Comparison of ENCODE assay signal across 12 cellular contexts in genomic region chr11:20368441-20368840, GRCh38. TPM values are rescaled to one million over a fixed set of nuclear protein-coding genes. Genes with fewer than 3 reads are reported as not detected.
DNase-seq lines count a peak whose midpoint lies in the region; ATAC-seq and TF ChIP-seq lines count a peak whose summit lies in the region.
"Had no signal": no experiment of that assay in that cellular context is flagged by ENCODE, and none has a peak within 500 bp of the region (broad histone marks: within the 10 kb centered on the region; RNA-seq: fewer than 3 reads in every experiment).

No MANE protein-coding gene starts in this region.

- no peak for DNase-seq in activated T-cell treated with anti-CD3 and anti-CD28 coated beads, Interleukin-2, amount 50 U/mL, for 24 hours
- DNase-seq in activated T-cell treated with anti-CD3 and anti-CD28 coated beads, Interleukin-2, amount 50 U/mL, for 4 hours, result no peak
- DNase-seq in SK-MEL-5 (ENCODE audit: low read depth, low spot score), result peak; percentile 22
- DNase-seq in erythroblast (lab: John Stamatoyannopoulos, UW), result peak; percentile 46 to 66
- no peak for DNase-seq in suprapubic skin (ENCODE audit: low spot score in 2 of 2)
- no peak for DNase-seq in AML-193 (lab: John Stamatoyannopoulos, UW)
- DNase-seq in stimulated activated CD4-positive, alpha-beta T cell treated with anti-CD3 and anti-CD28 coated beads, Interleukin-12 subunit alpha, Interleukin-12 subunit beta, amount 100 ng/mL, for 4 hours, result no peak
- DNase-seq: cerebellar nuclear complex; foreskin melanocyte; NCI-H2081 treated with DMSO at 0.1 percent for 48 hours; stimulated activated naive CD8-positive, alpha-beta T cell treated with anti-CD3 and anti-CD28 coated beads, Interleukin-15, amount 100 ng/mL, for 72 hours had no signal

- no peaks in the 10 kb centered on the region for H3K36me3 ChIP-seq in suprapubic skin

- peak overlapping the region; percentile 15 for H3K4me3 Mint-ChIP-seq in activated T-cell treated with anti-CD3 and anti-CD28 coated beads, Interleukin-2, amount 50 U/mL, for 24 hours
- H3K4me3 Mint-ChIP-seq in activated T-cell treated with anti-CD3 and anti-CD28 coated beads, Interleukin-2, amount 50 U/mL, for 4 hours, result no peak overlapping the region

- no peak overlapping the region for H3K4me3 ChIP-seq in suprapubic skin

- no peaks in the 10 kb centered on the region for H3K9me3 Mint-ChIP-seq in activated T-cell treated with anti-CD3 and anti-CD28 coated beads, Interleukin-2, amount 50 U/mL, for 24 hours
- no peaks in the 10 kb centered on the region for H3K9me3 Mint-ChIP-seq in activated T-cell treated with anti-CD3 and anti-CD28 coated beads, Interleukin-2, amount 50 U/mL, for 4 hours
- H3K9me3 Mint-ChIP-seq: stimulated activated naive CD8-positive, alpha-beta T cell treated with anti-CD3 and anti-CD28 coated beads, Interleukin-15, amount 100 ng/mL, for 72 hours had no signal

- H3K4me1 ChIP-seq in suprapubic skin, result peaks cover 39% of the 10 kb centered on the region

- H3K27me3 Mint-ChIP-seq in activated T-cell treated with anti-CD3 and anti-CD28 coated beads, Interleukin-2, amount 50 U/mL, for 24 hours, result no peaks in the 10 kb centered on the region
- no peaks in the 10 kb centered on the region for H3K27me3 Mint-ChIP-seq in activated T-cell treated with anti-CD3 and anti-CD28 coated beads, Interleukin-2, amount 50 U/mL, for 4 hours (ENCODE audit: low read depth)
- H3K27me3 Mint-ChIP-seq: stimulated activated naive CD8-positive, alpha-beta T cell treated with anti-CD3 and anti-CD28 coated beads, Interleukin-15, amount 100 ng/mL, for 72 hours had no signal

- TF ChIP-seq POLR2A in erythroblast (IDR thresholded peaks at IDR 0.05; ENCODE audit: low read length) (no peak), suprapubic skin (IDR thresholded peaks at IDR 0.05) (no peak)

- H3K27me3 ChIP-seq in suprapubic skin, result no peaks in the 10 kb centered on the region

- peaks cover 61% of the 10 kb centered on the region for H3K4me1 Mint-ChIP-seq in activated T-cell treated with anti-CD3 and anti-CD28 coated beads, Interleukin-2, amount 50 U/mL, for 24 hours (ENCODE audit: low read depth)
- H3K4me1 Mint-ChIP-seq in activated T-cell treated with anti-CD3 and anti-CD28 coated beads, Interleukin-2, amount 50 U/mL, for 4 hours (ENCODE audit: low read depth), result peaks cover 45% of the 10 kb centered on the region

- H3K27ac Mint-ChIP-seq in activated T-cell treated with anti-CD3 and anti-CD28 coated beads, Interleukin-2, amount 50 U/mL, for 24 hours, result peak overlapping the region; percentile 82

- peak overlapping the region; percentile 70 for H3K27ac ChIP-seq in suprapubic skin

- H3K36me3 Mint-ChIP-seq in activated T-cell treated with anti-CD3 and anti-CD28 coated beads, Interleukin-2, amount 50 U/mL, for 24 hours (ENCODE audit: low read depth), result peaks cover 79% of the 10 kb centered on the region
- H3K36me3 Mint-ChIP-seq in activated T-cell treated with anti-CD3 and anti-CD28 coated beads, Interleukin-2, amount 50 U/mL, for 4 hours (ENCODE audit: insufficient read depth), result peaks cover 27% of the 10 kb centered on the region

- in situ Hi-C loops in SK-MEL-5 (cut with HindIII; ENCODE audit: low pct_unique_long_range_greater_than_20kb, low sequenced_read_pairs), result no loop called here

- ATAC-seq in activated T-cell treated with anti-CD3 and anti-CD28 coated beads, Interleukin-2, amount 50 U/mL, for 4 hours, result no peak
- no peak for ATAC-seq in GM19324 (IDR thresholded peaks at IDR 0.05; ENCODE audit: low FRiP score, unreplicated experiment)

- TF ChIP-seq EP300 in suprapubic skin (IDR thresholded peaks at IDR 0.05), result no peak

- no peaks in the 10 kb centered on the region for H3K9me3 ChIP-seq in suprapubic skin

- TF ChIP-seq CTCF in suprapubic skin (IDR thresholded peaks at IDR 0.05), result no peak

RNA-seq across cellular contexts. Expression of gene HTATIP2, which starts 4.9 kb away (rescaled TPM):
- 10 to 100 TPM; 36.6 to 44.3 (median 37.8) TPM for total RNA-seq in activated T-cell treated with anti-CD3 and anti-CD28 coated beads, Interleukin-2, amount 50 U/mL, for 4 hours
- 62.5 and 66.4 TPM in 2 replicates for total RNA-seq in SK-MEL-5 (2014; rRNA removed; shearing (Covaris generic))
- 71.8 and 72.9 TPM in 2 replicates for polyA plus RNA-seq in SK-MEL-5 (2015; cell fraction: cytosol; rRNA removed)
- polyA plus RNA-seq in SK-MEL-5 (2015; cell fraction: nucleus; rRNA removed), result 54.0 and 62.2 TPM in 2 replicates
- total RNA-seq in suprapubic skin, result 10 to 100 TPM; 24.9 to 67.6 (median 46.4) TPM

RNA-seq across cellular contexts. Expression of gene PRMT3, which starts 19.1 kb away (rescaled TPM):
- 10 to 100 TPM; 55.5 to 60.2 (median 57.1) TPM for total RNA-seq in activated T-cell treated with anti-CD3 and anti-CD28 coated beads, Interleukin-2, amount 50 U/mL, for 4 hours
- 46.4 and 51.6 TPM in 2 replicates for total RNA-seq in SK-MEL-5 (2014; rRNA removed; shearing (Covaris generic))
- 39.9 and 47.1 TPM in 2 replicates for polyA plus RNA-seq in SK-MEL-5 (2015; cell fraction: cytosol; rRNA removed)
- polyA plus RNA-seq in SK-MEL-5 (2015; cell fraction: nucleus; rRNA removed), result 52.1 and 56.8 TPM in 2 replicates
- 10 to 100 TPM; 13.3 to 19.7 (median 15.5) TPM for total RNA-seq in suprapubic skin

Comparison
In these comparisons a context has a peak if more than half of its experiments do, and no peak if none do; other contexts are left out.
1. DNase-seq: peak in SK-MEL-5 (single experiment) and erythroblast (2 of 2); none in activated T-cell treated with anti-CD3 and anti-CD28 coated beads, Interleukin-2, amount 50 U/mL, for 24 hours (single experiment), activated T-cell treated with anti-CD3 and anti-CD28 coated beads, Interleukin-2, amount 50 U/mL, for 4 hours (single experiment), suprapubic skin (0 of 2), AML-193 (0 of 2) and stimulated activated CD4-positive, alpha-beta T cell treated with anti-CD3 and anti-CD28 coated beads, Interleukin-12 subunit alpha, Interleukin-12 subunit beta, amount 100 ng/mL, for 4 hours (single experiment).